1 cellular context compared by ENCODE assay signal in the genomic region with DNA sequence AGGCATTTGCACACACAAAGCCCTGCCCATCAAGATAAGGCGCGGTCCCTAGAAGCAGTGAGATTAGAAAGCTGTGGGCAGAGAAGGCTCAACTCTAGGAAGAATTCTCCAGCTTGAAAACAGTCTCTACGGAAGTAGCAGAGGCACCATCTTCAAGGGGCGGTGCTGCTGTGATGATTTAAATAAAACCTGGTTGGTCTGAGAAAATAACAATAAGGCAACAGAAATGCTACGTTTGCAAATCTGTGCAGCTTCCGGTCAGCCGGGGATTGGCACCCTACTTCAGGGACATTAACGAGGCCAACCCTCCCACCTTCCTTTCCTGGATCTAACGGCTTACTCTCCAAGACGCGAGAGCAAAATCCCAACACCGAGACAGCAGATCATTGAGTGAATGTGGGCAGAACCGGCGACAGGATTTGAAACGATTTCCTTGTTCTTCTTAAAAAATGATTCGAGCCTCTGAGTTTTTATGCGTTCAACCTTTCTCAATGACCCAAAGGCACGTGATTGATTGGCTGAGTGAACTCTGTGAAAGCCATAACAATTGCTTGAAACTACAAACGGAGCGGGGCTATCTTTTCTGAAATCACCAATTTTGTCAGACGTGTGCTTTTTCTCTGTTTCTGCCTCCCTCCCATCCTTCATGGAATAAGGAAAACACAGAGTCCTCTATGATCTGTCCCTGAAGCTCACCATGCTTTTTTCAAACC.
TF ChIP-seq lines count a peak whose summit lies in the region.

No MANE protein-coding gene starts in this region.

TF ChIP-seq in HepG2, 621 proteins besides CTCF, POLR2A, EP300 and RAD21 (continued from another document):
- TF ChIP-seq CENPT (CRISPR knock-in tag; IDR thresholded peaks at IDR 0.05; ENCODE audit: low read depth) (no peak), MAFF (IDR thresholded peaks at IDR 0.05; ENCODE audit: low read depth, low read length) (peak; percentile 20; the same call in 1 of the 2 replicates), ZNF367 (CRISPR knock-in tag; IDR thresholded peaks at IDR 0.05; ENCODE audit: borderline replicate concordance) (no peak)
